ENCODE assay signal across 1 cellular context in genomic region chr13:51957377-51958216, GRCh38.
A peak's percentile ranks its signal among the peaks of the same experiment; 100 is the strongest.
TF ChIP-seq lines count a peak whose summit lies in the region.

No MANE protein-coding gene starts in this region.

TF ChIP-seq in K562, 482 proteins besides CTCF, POLR2A, EP300 and RAD21 (continued from another document and continues in another):
- TF ChIP-seq HOXB6 (CRISPR knock-in tag; IDR thresholded peaks at IDR 0.05; ENCODE audit: borderline replicate concordance) (no peak), TAL1 (IDR thresholded peaks at IDR 0.05) (peak; percentile 40; the same call in 1 of the 2 replicates), MAX (CRISPR knock-in tag; IDR thresholded peaks at IDR 0.05) (peak; percentile 62; the same call in 1 of the 2 replicates), SUPT5H (IDR thresholded peaks at IDR 0.05) (no peak), ZNF696 (CRISPR knock-in tag; conservative IDR thresholded peaks at IDR 0.05) (no peak), TCF7 (IDR thresholded peaks at IDR 0.05; ENCODE audit: borderline replicate concordance) (no peak), ZNF507 (tag; conservative IDR thresholded peaks at IDR 0.05) (no peak), SFPQ (IDR thresholded peaks at IDR 0.05; ENCODE audit: low read depth, low read length) (no peak), GATA2 (CRISPR knock-in tag; IDR thresholded peaks at IDR 0.05) (0 out of 2 replicates have a peak, but pooled peaks have one; percentile 8), MNT (conservative IDR thresholded peaks at IDR 0.05) (peak; percentile 63 to 82), CCNT2 (IDR thresholded peaks at IDR 0.05; ENCODE audit: borderline replicate concordance, extremely low read depth, insufficient read length, low read depth, low read length) (no peak), FOXA3 (CRISPR knock-in tag; conservative IDR thresholded peaks at IDR 0.05 in 1 of 2, IDR thresholded peaks at IDR 0.05 in 1 of 2) (no peak), E2F6 (IDR thresholded peaks at IDR 0.05; ENCODE audit: borderline replicate concordance in 1 of 2, extremely low read depth in 1 of 2, insufficient read depth in 1 of 2, insufficient read length in 1 of 2, low read depth in 1 of 2, low read length in 1 of 2, poor library complexity in 1 of 2, severe bottlenecking in 1 of 2) (peak in 1 of 2 experiments; percentile 13), KDM2B (CRISPR knock-in tag; IDR thresholded peaks at IDR 0.05) (no peak), KHSRP (IDR thresholded peaks at IDR 0.05) (no peak), BRD4 (IDR thresholded peaks at IDR 0.05) (no peak), ZBTB8A (IDR thresholded peaks at IDR 0.05; ENCODE audit: partially characterized antibody) (no peak), POLR2AphosphoS5 (IDR thresholded peaks at IDR 0.05; ENCODE audit: control insufficient read depth, insufficient read depth, low read depth, low read length) (peak; percentile 54; the same call in 1 of the 2 replicates), SMARCB1 (IDR thresholded peaks at IDR 0.05; ENCODE audit: insufficient read length, low read depth) (no peak), FOXP1 (CRISPR knock-in tag; IDR thresholded peaks at IDR 0.05) (no peak), NKRF (IDR thresholded peaks at IDR 0.05; ENCODE audit: borderline replicate concordance) (peak; percentile 43; the same call in 1 of the 2 replicates), ID3 (CRISPR knock-in tag; IDR thresholded peaks at IDR 0.05) (no peak), ID3 (tag; IDR thresholded peaks at IDR 0.05) (no peak), CEBPZ (IDR thresholded peaks at IDR 0.05; ENCODE audit: borderline replicate concordance, low read depth, low read length) (no peak), ZC3H8 (IDR thresholded peaks at IDR 0.05) (no peak), IRF2 (CRISPR knock-in tag; IDR thresholded peaks at IDR 0.05) (no peak), EZH2 (IDR thresholded peaks at IDR 0.05; ENCODE audit: borderline replicate concordance, low read depth, low read length) (no peak), ZNF398 (CRISPR knock-in tag; IDR thresholded peaks at IDR 0.05) (no peak), SIN3A (IDR thresholded peaks at IDR 0.05; ENCODE audit: borderline replicate concordance in 2 of 2, control insufficient read depth in 1 of 2, low read depth in 2 of 2, low read length in 2 of 2) (peak in 1 of 2 experiments; percentile 63; a peak in 1 of 4 replicates), PTTG1 (tag; IDR thresholded peaks at IDR 0.05; ENCODE audit: low read depth) (no peak), MXI1 (IDR thresholded peaks at IDR 0.05; ENCODE audit: low read depth, low read length) (peak; percentile 73; the same call in 1 of the 2 replicates), MEIS2 (IDR thresholded peaks at IDR 0.05; ENCODE audit: partially characterized antibody) (peak; percentile 14), CEBPG (CRISPR knock-in tag; IDR thresholded peaks at IDR 0.05) (no peak), CEBPG (tag; conservative IDR thresholded peaks at IDR 0.05 in 1 of 2, IDR thresholded peaks at IDR 0.05 in 1 of 2) (no peak), TFAP4 (CRISPR knock-in tag; IDR thresholded peaks at IDR 0.05; ENCODE audit: borderline replicate concordance) (peak; percentile 88), ZNF76 (CRISPR knock-in tag; IDR thresholded peaks at IDR 0.05; ENCODE audit: borderline replicate concordance) (no peak), NCOA2 (IDR thresholded peaks at IDR 0.05; ENCODE audit: partially characterized antibody in 2 of 2) (no peak), RB1 (IDR thresholded peaks at IDR 0.05; ENCODE audit: low read depth) (no peak), CTBP1 (IDR thresholded peaks at IDR 0.05; ENCODE audit: borderline replicate concordance) (peak; percentile 29; the same call in 1 of the 2 replicates), ZBTB5 (IDR thresholded peaks at IDR 0.05) (no peak), DMBX1 (CRISPR knock-in tag; IDR thresholded peaks at IDR 0.05; ENCODE audit: borderline replicate concordance) (no peak), CBFA2T2 (conservative IDR thresholded peaks at IDR 0.05) (peak; percentile 67), ZNF785 (CRISPR knock-in tag; IDR thresholded peaks at IDR 0.05) (no peak)
